Comparison of ENCODE assay signal across 19 cellular contexts in genomic region chr18:58962331-58962730, GRCh38.
DNase-seq lines count a peak whose midpoint lies in the region; ATAC-seq and TF ChIP-seq lines count a peak whose summit lies in the region.
"Had no signal": no experiment of that assay in that cellular context is flagged by ENCODE, and none has a peak within 500 bp of the region (broad histone marks: within the 10 kb centered on the region; RNA-seq: fewer than 3 reads in every experiment).

No MANE protein-coding gene starts in this region.

- H3K9me3 Mint-ChIP-seq in HFFc6 (no peaks in the 10 kb centered on the region), neural progenitor cell (no peaks in the 10 kb centered on the region)
- H3K9me3 Mint-ChIP-seq: CD14-positive monocyte had no signal

- DNase-seq in HFFc6 (no peak), neural progenitor cell (ENCODE audit: low spot score) (no peak), esophagus muscularis mucosa (ENCODE audit: extremely low spot score) (no peak), kidney glomerular epithelial cell (lab: John Stamatoyannopoulos, UW) (no peak)
- DNase-seq: AML-193, GDM1, HCEC 1CT, NCI-H1048, NCI-H1436 treated with DMSO at 0.1 percent for 48 hours, NCI-H2029, NCI-H345, Right ventricle myocardium superior, T-helper 1 cell had no signal

- peaks cover 16% of the 10 kb centered on the region; the same call in 1 of the 2 replicates for H3K79me2 ChIP-seq in SU-DHL-6 (ENCODE audit: insufficient read depth, low read length)
- H3K79me2 ChIP-seq in neural progenitor cell (ENCODE audit: low read depth): peaks cover 67% of the 10 kb centered on the region

- peaks cover 12% of the 10 kb centered on the region for H3K36me3 ChIP-seq in SU-DHL-6 (ENCODE audit: low read length)
- peaks cover 19% of the 10 kb centered on the region for H3K36me3 ChIP-seq in neural progenitor cell
- peaks cover 0 to 42% (median 4%) of the 10 kb centered on the region in 4 donors for H3K36me3 ChIP-seq in esophagus muscularis mucosa

- TF ChIP-seq POLR2A in esophagus muscularis mucosa (IDR thresholded peaks at IDR 0.05; ENCODE audit: low read depth): no peak

- peaks cover 18% of the 10 kb centered on the region for H3K4me1 ChIP-seq in neural progenitor cell
- H3K4me1 ChIP-seq in esophagus muscularis mucosa: peaks cover 21 to 27% (median 24%) of the 10 kb centered on the region in 4 donors

- H3K4me1 Mint-ChIP-seq in HFFc6 (ENCODE audit: low read depth): peaks cover 62% of the 10 kb centered on the region
- H3K4me1 Mint-ChIP-seq in neural progenitor cell: peaks cover 30% of the 10 kb centered on the region

- H4K20me1 ChIP-seq in SU-DHL-6 (ENCODE audit: low read depth, low read length) (no peaks in the 10 kb centered on the region), neural progenitor cell (ENCODE audit: low read depth) (peaks cover 15% of the 10 kb centered on the region)

- TF ChIP-seq EP300 in esophagus muscularis mucosa (IDR thresholded peaks at IDR 0.05): no peak

- H2AFZ ChIP-seq in SU-DHL-6 (ENCODE audit: low read depth, low read length, severe bottlenecking): no peak overlapping the region
- H2AFZ ChIP-seq in neural progenitor cell (replicated peaks): no peak overlapping the region

- intact Hi-C loops in esophagus muscularis mucosa (cut with DNase I): no loop called here

- H3F3A ChIP-seq in SU-DHL-6 (ENCODE audit: insufficient read depth) (peaks cover 90% of the 10 kb centered on the region), neural progenitor cell (ENCODE audit: low read depth) (peaks cover 10% of the 10 kb centered on the region)

- H3K4me3 ChIP-seq in SU-DHL-6 (ENCODE audit: insufficient read depth, low read length, poor library complexity, severe bottlenecking) (no peak overlapping the region), neural progenitor cell (no peak overlapping the region), esophagus muscularis mucosa (no peak overlapping the region)

- H3K27ac Mint-ChIP-seq in HFFc6 (peak overlapping the region; percentile 25; the same call in 1 of the 2 replicates), neural progenitor cell (no peak overlapping the region)

- peak overlapping the region; percentile 64 for H3K9ac ChIP-seq in SU-DHL-6 (ENCODE audit: low read length)
- no peak overlapping the region for H3K9ac ChIP-seq in neural progenitor cell
- H3K9ac ChIP-seq: KMS-11 had no signal

- 96% methylated on average over 8 of the region's 8 CpGs for WGBS in esophagus muscularis mucosa

- H3K27ac ChIP-seq in SU-DHL-6 (ENCODE audit: low read depth, low read length) (peak overlapping the region; percentile 95), neural progenitor cell (peak overlapping the region; percentile 10), esophagus muscularis mucosa (replicated peaks in 1 of 4) (no peak overlapping the region)
- H3K27ac ChIP-seq: KMS-11 had no signal

- ATAC-seq in HG03469 (IDR thresholded peaks at IDR 0.05; ENCODE audit: unreplicated experiment) (no peak), HG02610 (IDR thresholded peaks at IDR 0.05; ENCODE audit: unreplicated experiment) (no peak)
- ATAC-seq: HepG2 had no signal

- H3K36me3 Mint-ChIP-seq in HFFc6 (ENCODE audit: low read depth) (peaks cover 21% of the 10 kb centered on the region), neural progenitor cell (peaks cover 52% of the 10 kb centered on the region)

- H3K4me3 Mint-ChIP-seq in HFFc6: no peak overlapping the region
- H3K4me3 Mint-ChIP-seq in neural progenitor cell: no peak overlapping the region
- H3K4me3 Mint-ChIP-seq: CD14-positive monocyte had no signal

- H3K9me3 ChIP-seq in SU-DHL-6 (ENCODE audit: insufficient read depth, low read length): no peaks in the 10 kb centered on the region
- no peaks in the 10 kb centered on the region for H3K9me3 ChIP-seq in neural progenitor cell (ENCODE audit: low read depth)
- H3K9me3 ChIP-seq in esophagus muscularis mucosa: no peaks in the 10 kb centered on the region

- H3K27me3 Mint-ChIP-seq in HFFc6 (ENCODE audit: insufficient read depth) (no peaks in the 10 kb centered on the region; the same call in 1 of the 2 replicates), neural progenitor cell (ENCODE audit: insufficient read depth, low read depth) (no peaks in the 10 kb centered on the region)

- H3K4me2 ChIP-seq in SU-DHL-6 (ENCODE audit: low read depth, low read length, poor library complexity, severe bottlenecking) (peak overlapping the region; percentile 77), neural progenitor cell (no peak overlapping the region)

- H3K27me3 ChIP-seq in SU-DHL-6 (ENCODE audit: low read length) (no peaks in the 10 kb centered on the region), neural progenitor cell (no peaks in the 10 kb centered on the region), esophagus muscularis mucosa (no peaks in the 10 kb centered on the region)

- H3K9me2 ChIP-seq in SU-DHL-6 (replicated peaks; ENCODE audit: insufficient read depth, low read length): no peaks in the 10 kb centered on the region

- TF ChIP-seq CTCF in HFFc6 (IDR thresholded peaks at IDR 0.05): no peak
- no peak for TF ChIP-seq CTCF in SU-DHL-6 (IDR thresholded peaks at IDR 0.05; ENCODE audit: insufficient read depth, low read length, poor library complexity, severe bottlenecking)
- no peak for TF ChIP-seq CTCF in neural progenitor cell (IDR thresholded peaks at IDR 0.05)
- no peak for TF ChIP-seq CTCF in esophagus muscularis mucosa (IDR thresholded peaks at IDR 0.05)

Comparison
In these comparisons a context has a peak if more than half of its experiments do, and no peak if none do; other contexts are left out.
1. H3K27ac ChIP-seq: peak in SU-DHL-6 (single experiment) and neural progenitor cell (single experiment); none in esophagus muscularis mucosa (0 of 4).